Comparison of ENCODE assay signal across 7 cellular contexts in the genomic region with DNA sequence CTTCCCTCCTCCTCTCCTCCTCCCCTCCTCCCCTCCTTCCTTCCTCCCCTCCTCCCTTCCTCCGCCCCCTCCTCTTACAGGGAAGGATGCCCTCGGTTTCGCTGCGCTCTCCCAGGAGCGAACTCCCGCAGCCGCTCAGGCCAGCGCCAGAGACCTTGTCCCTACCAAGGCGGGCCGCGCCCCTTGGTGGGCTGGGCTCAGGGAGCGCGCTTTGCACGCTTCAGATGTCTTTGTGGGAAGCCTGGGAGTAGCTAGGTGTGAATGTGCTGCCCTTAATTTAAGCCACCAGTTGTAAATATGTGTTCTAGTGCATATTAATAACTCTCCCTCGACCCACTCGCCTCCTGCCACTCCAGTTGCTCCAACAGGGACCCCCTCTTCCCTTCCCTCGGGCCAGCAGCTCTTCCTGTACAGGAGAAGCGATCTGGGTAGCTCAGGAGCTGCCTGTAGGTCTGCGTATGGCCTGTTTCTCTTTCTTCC. TPM values are rescaled to one million over a fixed set of nuclear protein-coding genes. Genes with fewer than 3 reads are reported as not detected.
DNase-seq lines count a peak whose midpoint lies in the region; ATAC-seq, FAIRE-seq and TF ChIP-seq lines count a peak whose summit lies in the region.

No MANE protein-coding gene starts in this region.

- no peak for ATAC-seq in HG03342 (IDR thresholded peaks at IDR 0.05; ENCODE audit: unreplicated experiment)

- peak; percentile 78 for FAIRE-seq in GM19239 (lab: Jason Lieb, UNC)

- peak overlapping the region; percentile 77 for H3K4me2 ChIP-seq in OCI-LY1 (ENCODE audit: low read length)

- peak overlapping the region; percentile 68 for H3K4me3 ChIP-seq in OCI-LY1 (ENCODE audit: low read depth, low read length, poor library complexity, severe bottlenecking)
- H3K4me3 ChIP-seq in cardiac fibroblast (replicated peaks in 1 of 2; ENCODE audit: low read depth in 2 of 2, low read length in 2 of 2): peak overlapping the region; percentile 64 to 69
- H3K4me3 ChIP-seq in lower leg skin (ENCODE audit: low read depth, poor library complexity, severe bottlenecking): peak overlapping the region; percentile 35
- peak overlapping the region; percentile 49 to 61 for H3K4me3 ChIP-seq in tibial artery

- H3K4me1 ChIP-seq in OCI-LY1 (ENCODE audit: insufficient read depth, low read length, severe bottlenecking) (peaks cover 12% of the 10 kb centered on the region), tibial artery (peaks cover 0 to 20% (median 14%) of the 10 kb centered on the region in 4 donors)

- no peaks in the 10 kb centered on the region for H3K36me3 ChIP-seq in OCI-LY1 (ENCODE audit: insufficient read depth, low read length)
- H3K36me3 ChIP-seq in tibial artery: no peaks in the 10 kb centered on the region

- H3F3A ChIP-seq in OCI-LY1 (ENCODE audit: insufficient read depth, low read length): no peaks in the 10 kb centered on the region

- H3K9me2 ChIP-seq in OCI-LY1 (ENCODE audit: low read depth, low read length): no peaks in the 10 kb centered on the region

- intact Hi-C loops in lower leg skin (cut with DNase I; ENCODE audit: low total_unique reads): loop anchor here (10.0 kb wide), 1 partner anchor 152 kb away; no protein-coding TSS in a partner anchor
- intact Hi-C loops in tibial artery (cut with DNase I; ENCODE audit: low total_unique reads): loop anchor here (10.0 kb wide), 1 partner anchor 208 kb away; no protein-coding TSS in a partner anchor

- H3K27ac ChIP-seq in OCI-LY1 (ENCODE audit: low read depth, low read length, poor library complexity, severe bottlenecking) (no peak overlapping the region), tibial artery (no peak overlapping the region)

- no peak overlapping the region for H2AFZ ChIP-seq in OCI-LY1 (ENCODE audit: low read length)

- no peak for TF ChIP-seq CTCF in OCI-LY1 (IDR thresholded peaks at IDR 0.05; ENCODE audit: low read length)
- TF ChIP-seq CTCF in cardiac fibroblast (IDR thresholded peaks at IDR 0.05; ENCODE audit: low read depth, low read length): no peak
- TF ChIP-seq CTCF in lower leg skin (IDR thresholded peaks at IDR 0.05): no peak
- TF ChIP-seq CTCF in tibial artery (IDR thresholded peaks at IDR 0.05): no peak

- peak overlapping the region; percentile 61; the same call in 1 of the 2 replicates for H3K9ac ChIP-seq in OCI-LY1 (ENCODE audit: low read length)

- WGBS in lower leg skin, 2 donors: 11 to 16% methylated on average over 18 to 19 of the region's 19 CpGs

- TF ChIP-seq POLR2A in lower leg skin (IDR thresholded peaks at IDR 0.05): no peak

- H4K20me1 ChIP-seq in OCI-LY1 (ENCODE audit: insufficient read depth, low read length): no peaks in the 10 kb centered on the region

- no peaks in the 10 kb centered on the region for H3K79me2 ChIP-seq in OCI-LY1 (ENCODE audit: insufficient read depth, low read length)

- H3K9me3 ChIP-seq in OCI-LY1 (ENCODE audit: low read length) (no peaks in the 10 kb centered on the region), tibial artery (no peaks in the 10 kb centered on the region)

- DNase-seq in GM19239 (ENCODE audit: insufficient read length, low spot score): no peak
- peak; percentile 23 to 46 for DNase-seq in cardiac fibroblast (ENCODE audit: low read depth in 2 of 2)
- DNase-seq in lower leg skin (ENCODE audit: low spot score in 2 of 2): no peak
- DNase-seq in tibial artery: peak in 1 of 2 donors; percentile 25
- DNase-seq in DMS153 treated with DMSO at 0.1 percent for 48 hours (lab: John Stamatoyannopoulos, UW; ENCODE audit: unreplicated experiment): no peak

- H3K27me3 ChIP-seq in OCI-LY1 (ENCODE audit: insufficient read depth, low read length): no peaks in the 10 kb centered on the region; the same call in none of the 2 replicates
- H3K27me3 ChIP-seq in tibial artery: peaks cover 0 to 18% of the 10 kb centered on the region in 2 donors

RNA-seq across cellular contexts. Expression of gene MAP3K9, which starts 13.4 kb away (rescaled TPM):
- 10 to 100 TPM; 18.3 to 23.9 (median 20.7) TPM for total RNA-seq in lower leg skin

Comparison
In these comparisons a context has a peak if more than half of its experiments do, and no peak if none do; other contexts are left out.
1. DNase-seq: peak in cardiac fibroblast (2 of 2); none in GM19239 (single experiment), lower leg skin (0 of 2) and DMS153 treated with DMSO at 0.1 percent for 48 hours (single experiment).
2. Peak in every context shown above with its lines, with median percentiles within 50 percentile points of each other: H3K4me3 ChIP-seq.